ENCODE assay signal across 11 cellular contexts in the genomic region with DNA sequence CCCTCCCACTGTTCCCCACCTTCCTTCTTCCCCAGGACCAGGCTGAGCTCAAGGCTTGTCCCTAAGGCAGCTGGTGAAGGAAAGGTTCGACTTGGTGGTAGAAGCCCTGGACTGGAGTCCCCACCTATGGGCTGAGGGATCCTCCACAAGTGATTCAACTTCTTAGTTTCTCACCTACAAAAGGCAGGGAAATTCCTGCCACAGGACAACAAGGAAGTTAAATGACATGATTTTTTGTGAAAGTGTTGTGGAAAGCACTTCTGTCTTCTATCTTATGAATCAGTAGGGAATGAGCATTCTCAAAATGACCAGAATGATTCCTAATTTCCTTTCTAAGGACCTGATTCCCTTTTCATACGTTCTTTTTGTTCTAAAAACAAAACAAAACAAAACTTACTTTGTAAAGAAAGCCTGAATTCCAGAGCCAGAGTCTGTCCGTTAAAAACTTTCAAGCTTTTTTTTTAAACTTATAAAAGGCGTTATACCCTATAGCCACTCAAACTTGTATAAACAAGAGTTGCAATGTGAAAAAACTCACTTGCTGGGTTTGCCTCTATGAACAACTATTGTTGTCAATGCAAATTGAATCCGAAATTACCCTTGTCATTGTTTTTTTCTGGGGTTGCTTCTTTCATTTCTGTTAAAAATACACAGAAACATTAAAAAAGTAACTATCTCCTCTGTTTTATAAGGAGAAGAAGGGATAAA. TPM values are rescaled to one million over a fixed set of nuclear protein-coding genes. Genes with fewer than 3 reads are reported as not detected.
DNase-seq lines count a peak whose midpoint lies in the region; ATAC-seq, FAIRE-seq and TF ChIP-seq lines count a peak whose summit lies in the region.
"Had no signal": no experiment of that assay in that cellular context is flagged by ENCODE, and none has a peak within 500 bp of the region (broad histone marks: within the 10 kb centered on the region; RNA-seq: fewer than 3 reads in every experiment).

No MANE protein-coding gene starts in this region.

- H3K4me1 ChIP-seq in A549, result peaks cover 23% of the 10 kb centered on the region
- peaks cover 2 to 11% of the 10 kb centered on the region in 2 donors for H3K4me1 ChIP-seq in esophagus (ENCODE audit: control insufficient read depth in 2 of 2, insufficient read depth in 2 of 2, low read length in 1 of 2)

- no peak for TF ChIP-seq RAD21 in A549 (conservative IDR thresholded peaks at IDR 0.05 in 1 of 2, IDR thresholded peaks at IDR 0.05 in 1 of 2)

- ATAC-seq in A549, result no peak
- peak; percentile 28 for ATAC-seq in HG03045 (IDR thresholded peaks at IDR 0.05; ENCODE audit: unreplicated experiment)
- ATAC-seq: heart right ventricle had no signal

- POLR2A ChIA-PET in A549 (lab: Yijun Ruan, JAX), result no interaction called here
- POLR2A ChIA-PET in HEK293T (lab: Yijun Ruan, JAX), result no interaction called here

- H3K36me3 ChIP-seq in esophagus (ENCODE audit: control insufficient read depth in 2 of 2, insufficient read depth in 2 of 2, low read length in 1 of 2), result no peaks in the 10 kb centered on the region
- no peaks in the 10 kb centered on the region for H3K36me3 ChIP-seq in MG63
- H3K36me3 ChIP-seq: heart right ventricle had no signal

- FAIRE-seq in A549 (lab: Jason Lieb, UNC), result no peak
- peak; percentile 73 for FAIRE-seq in GM19239 (lab: Jason Lieb, UNC)

- H3K27me3 ChIP-seq in esophagus (ENCODE audit: control insufficient read depth in 1 of 2, insufficient read depth in 2 of 2, low read length in 2 of 2) (no peaks in the 10 kb centered on the region), MG63 (no peaks in the 10 kb centered on the region)
- H3K27me3 ChIP-seq: heart right ventricle had no signal

- TF ChIP-seq POLR2A in A549 (IDR thresholded peaks at IDR 0.05; ENCODE audit: low read length), result no peak

- H3K4me2 ChIP-seq in A549, result no peak overlapping the region

- CTCF ChIA-PET in A549 (lab: Yijun Ruan, JAX) (interaction anchor here (0.6 to 1.6 kb wide), 2 partner anchors 74 to 99 kb away, joined by 3 to 4 read pairs; no protein-coding TSS in a partner anchor), HEK293T (lab: Yijun Ruan, JAX) (no interaction called here)

- 65% methylated on average over 5 of the region's 5 CpGs for WGBS in A549 (ENCODE audit: missing lambda C conversion rate)
- 38 to 44% methylated on average over 5 of the region's 5 CpGs for WGBS in esophagus, 2 donors

- no peak overlapping the region for H3K4me3 ChIP-seq in A549
- no peak overlapping the region for H3K4me3 ChIP-seq in esophagus (ENCODE audit: low read depth in 1 of 2, low read length in 2 of 2)
- H3K4me3 ChIP-seq in MG63, result no peak overlapping the region
- H3K4me3 ChIP-seq: heart right ventricle had no signal

- TF ChIP-seq EP300 in A549 (IDR thresholded peaks at IDR 0.05), result no peak

- peak overlapping the region; percentile 54 to 73; a peak in 5 of 6 replicates for H3K27ac ChIP-seq in A549
- H3K27ac ChIP-seq in esophagus (ENCODE audit: low read depth in 2 of 2, low read length in 1 of 2), result peak overlapping the region; percentile 92

- H3K9me3 ChIP-seq in A549, result no peaks in the 10 kb centered on the region
- H3K9me3 ChIP-seq in esophagus (ENCODE audit: control insufficient read depth in 2 of 2, insufficient read depth in 1 of 2, low read depth in 1 of 2, low read length in 1 of 2), result no peaks in the 10 kb centered on the region
- H3K9me3 ChIP-seq in MG63, result no peaks in the 10 kb centered on the region
- H3K9me3 ChIP-seq: heart right ventricle had no signal

- no peak for TF ChIP-seq CTCF in A549 (IDR thresholded peaks at IDR 0.05)

- DNase-seq in A549 (ENCODE audit: low read depth in 1 of 2, low spot score in 1 of 2) (no peak), GM19239 (ENCODE audit: insufficient read length, low spot score) (no peak), MG63 (no peak), inferior parietal cortex (ENCODE audit: extremely low spot score) (no peak), HEK293T (ENCODE audit: extremely low spot score) (no peak)
- no peak for DNase-seq in activated CD8-positive, alpha-beta memory T cell treated with anti-CD3 and anti-CD28 coated beads, Interleukin-2, amount 50 U/mL, for 48 hours
- DNase-seq: heart right ventricle, NCI-H1105, SHP77 treated with DMSO at 0.1 percent for 48 hours had no signal

TF ChIP-seq in A549, 52 proteins besides CTCF, POLR2A, EP300 and RAD21:
- TF ChIP-seq, protein P1, sequence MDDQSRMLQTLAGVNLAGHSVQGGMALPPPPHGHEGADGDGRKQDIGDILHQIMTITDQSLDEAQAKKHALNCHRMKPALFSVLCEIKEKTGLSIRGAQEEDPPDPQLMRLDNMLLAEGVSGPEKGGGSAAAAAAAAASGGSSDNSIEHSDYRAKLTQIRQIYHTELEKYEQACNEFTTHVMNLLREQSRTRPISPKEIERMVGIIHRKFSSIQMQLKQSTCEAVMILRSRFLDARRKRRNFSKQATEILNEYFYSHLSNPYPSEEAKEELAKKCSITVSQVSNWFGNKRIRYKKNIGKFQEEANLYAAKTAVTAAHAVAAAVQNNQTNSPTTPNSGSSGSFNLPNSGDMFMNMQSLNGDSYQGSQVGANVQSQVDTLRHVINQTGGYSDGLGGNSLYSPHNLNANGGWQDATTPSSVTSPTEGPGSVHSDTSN (IDR thresholded peaks at IDR 0.05), result no peak
- TF ChIP-seq JUN (IDR thresholded peaks at IDR 0.05) (no peak), HOXB5 (CRISPR knock-in tag; IDR thresholded peaks at IDR 0.05) (no peak), KDM5A (IDR thresholded peaks at IDR 0.05) (no peak), GATA3 (IDR thresholded peaks at IDR 0.05; ENCODE audit: borderline replicate concordance) (no peak), FOXS1 (CRISPR knock-in tag; IDR thresholded peaks at IDR 0.05) (no peak), NR3C1 (IDR thresholded peaks at IDR 0.05) (no peak)
- TF ChIP-seq, protein P2, sequence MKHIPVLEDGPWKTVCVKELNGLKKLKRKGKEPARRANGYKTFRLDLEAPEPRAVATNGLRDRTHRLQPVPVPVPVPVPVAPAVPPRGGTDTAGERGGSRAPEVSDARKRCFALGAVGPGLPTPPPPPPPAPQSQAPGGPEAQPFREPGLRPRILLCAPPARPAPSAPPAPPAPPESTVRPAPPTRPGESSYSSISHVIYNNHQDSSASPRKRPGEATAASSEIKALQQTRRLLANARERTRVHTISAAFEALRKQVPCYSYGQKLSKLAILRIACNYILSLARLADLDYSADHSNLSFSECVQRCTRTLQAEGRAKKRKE (CRISPR knock-in tag; IDR thresholded peaks at IDR 0.05; ENCODE audit: low read depth), result no peak

TF ChIP-seq in HEK293T, 16 proteins besides CTCF, POLR2A, EP300 and RAD21:
- TF ChIP-seq ARNT (IDR thresholded peaks at IDR 0.05), result no peak
- TF ChIP-seq FOXM1 (IDR thresholded peaks at IDR 0.05; ENCODE audit: borderline replicate concordance), result no peak
- no peak for TF ChIP-seq BHLHE40 (IDR thresholded peaks at IDR 0.05; ENCODE audit: borderline replicate concordance)
- no peak for TF ChIP-seq NFRKB (IDR thresholded peaks at IDR 0.05)
- no peak for TF ChIP-seq FOXK2 (IDR thresholded peaks at IDR 0.05)
- no peak for TF ChIP-seq HDGF (IDR thresholded peaks at IDR 0.05; ENCODE audit: borderline replicate concordance)
- TF ChIP-seq, protein P3, sequence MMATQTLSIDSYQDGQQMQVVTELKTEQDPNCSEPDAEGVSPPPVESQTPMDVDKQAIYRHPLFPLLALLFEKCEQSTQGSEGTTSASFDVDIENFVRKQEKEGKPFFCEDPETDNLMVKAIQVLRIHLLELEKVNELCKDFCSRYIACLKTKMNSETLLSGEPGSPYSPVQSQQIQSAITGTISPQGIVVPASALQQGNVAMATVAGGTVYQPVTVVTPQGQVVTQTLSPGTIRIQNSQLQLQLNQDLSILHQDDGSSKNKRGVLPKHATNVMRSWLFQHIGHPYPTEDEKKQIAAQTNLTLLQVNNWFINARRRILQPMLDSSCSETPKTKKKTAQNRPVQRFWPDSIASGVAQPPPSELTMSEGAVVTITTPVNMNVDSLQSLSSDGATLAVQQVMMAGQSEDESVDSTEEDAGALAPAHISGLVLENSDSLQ (IDR thresholded peaks at IDR 0.05), result no peak
- TF ChIP-seq ZNF384 (IDR thresholded peaks at IDR 0.05), result no peak
- no peak for TF ChIP-seq LEF1 (IDR thresholded peaks at IDR 0.05; ENCODE audit: borderline replicate concordance)
- no peak for TF ChIP-seq CTBP1 (IDR thresholded peaks at IDR 0.05; ENCODE audit: borderline replicate concordance)
- no peak for TF ChIP-seq ELF4 (IDR thresholded peaks at IDR 0.05)
- no peak for TF ChIP-seq FOXA1 (IDR thresholded peaks at IDR 0.05)
- no peak for TF ChIP-seq TARDBP (IDR thresholded peaks at IDR 0.05)
- no peak for TF ChIP-seq L3MBTL2 (conservative IDR thresholded peaks at IDR 0.05)
- no peak for TF ChIP-seq SUZ12 (IDR thresholded peaks at IDR 0.05)
- TF ChIP-seq SP1 (IDR thresholded peaks at IDR 0.05), result no peak

RNA-seq across cellular contexts. Expression of a gene that starts 12.2 kb away (rescaled TPM):
- 0.19 and 0.30 TPM in 2 replicates for polyA plus RNA-seq in A549 (2011; rRNA removed)
- polyA plus RNA-seq in A549 (2012; cell fraction: cytosol; rRNA removed), result 0.01 and 0.08 TPM in 2 replicates
- polyA plus RNA-seq in A549 (2012; cell fraction: nucleus; rRNA removed), result 0.05 TPM in 1 of 2 replicates, not detected in the other
- polyA plus RNA-seq in A549 (2017; fragmentation: RNase III; extraction: RNeasy Plus Mini Kit Qiagen cat#74134 plus additional on column Dnase treatment), result 0.05 to 0.30 TPM in 2 of 3 replicates, not detected in the other
- 0.29 and 0.54 TPM in 2 replicates for polyA minus RNA-seq in A549 (2011; rRNA and poly(A)+ RNA removed)
- 1 to 10 TPM; 4.2 to 5.6 TPM for polyA plus RNA-seq in esophagus
- not detected in 2 replicates for total RNA-seq in MG63 (2014; rRNA removed; shearing (Covaris generic); ENCODE audit: low replicate concordance)
